27 cellular contexts compared by ENCODE assay signal in genomic region chr5:166788050-166788449, GRCh38.
"Had no signal": no experiment of that assay in that cellular context is flagged by ENCODE, and none has a peak within 500 bp of the region (broad histone marks: within the 10 kb centered on the region; RNA-seq: fewer than 3 reads in every experiment).

No MANE protein-coding gene starts in this region.

- H3K27ac ChIP-seq: adrenal gland, breast epithelium, KMS-11, Peyer's patch, RWPE1, SJCRH30, WERI-Rb-1 had no signal

- H3K9me3 ChIP-seq: adrenal gland, breast epithelium, MG63, Peyer's patch, SJCRH30 had no signal

- H3K36me3 ChIP-seq: adrenal gland, breast epithelium, MG63, Peyer's patch, SJCRH30, WERI-Rb-1 had no signal

- DNase-seq: activated CD4-positive, alpha-beta T cell treated with anti-CD3 and anti-CD28 coated beads for 36 hours; activated CD4-positive, alpha-beta T cell treated with anti-CD3 and anti-CD28 coated beads, Interleukin-2, amount 50 U/mL, for 1 hour; activated CD8-positive, alpha-beta memory T cell treated with anti-CD3 and anti-CD28 coated beads, Interleukin-2, amount 50 U/mL, for 4 hours; activated CD8-positive, alpha-beta T cell treated with anti-CD3 and anti-CD28 coated beads for 36 hours; activated naive CD4-positive, alpha-beta T cell treated with anti-CD3 and anti-CD28 coated beads, Interleukin-2, amount 50 U/mL, for 16 hours; activated naive CD8-positive, alpha-beta T cell treated with anti-CD3 and anti-CD28 coated beads, Interleukin-2, amount 10 ng/mL, durations not matched to agents 7 days and 5 days; adrenal gland; anterior cingulate cortex; caudate nucleus; MG63; MV-4-11; NCI-H1092 treated with DMSO at 0.1 percent for 48 hours; NCI-H1417 treated with DMSO at 0.1 percent for 48 hours; NCI-H1694 treated with DMSO at 0.1 percent for 48 hours; NCI-H2029 treated with DMSO at 0.1 percent for 48 hours; NCI-H510A treated with DMSO at 0.1 percent for 48 hours; NCI-H69; NK-92 treated with Interleukin-12 subunit alpha and Interleukin-12 subunit beta, amount 100 ng/mL, for 24 hours; Peyer's patch; Right ventricle myocardium superior; SJCRH30; T-helper 17 cell; T1000; WERI-Rb-1 had no signal

- H3K4me3 ChIP-seq: adrenal gland, breast epithelium, MG63, Peyer's patch, SJCRH30 had no signal

- H3K4me2 ChIP-seq: KMS-11 had no signal

- H3K9ac ChIP-seq: KMS-11 had no signal

- H3K27me3 ChIP-seq: adrenal gland, breast epithelium, MG63, Peyer's patch, SJCRH30 had no signal

- H3K4me1 ChIP-seq: adrenal gland, breast epithelium, Peyer's patch, SJCRH30 had no signal
